ENCODE assay signal across 8 cellular contexts in genomic region chr6:116680880-116681672, GRCh38. TPM values are rescaled to one million over a fixed set of nuclear protein-coding genes. Genes with fewer than 3 reads are reported as not detected.
A peak's percentile ranks its signal among the peaks of the same experiment; 100 is the strongest.
DNase-seq lines count a peak whose midpoint lies in the region; ATAC-seq and TF ChIP-seq lines count a peak whose summit lies in the region.

TSS of gene KPNA5 (plus strand) at chr6:116681211. CDS start at chr6:116681335, 124 bp downstream.

- POLR2A ChIA-PET in GM10248 (lab: Yijun Ruan, JAX), result interaction anchor here (1.0 kb wide), 1 partner anchor 10 kb away, joined by 3 read pairs; no protein-coding TSS in a partner anchor
- POLR2A ChIA-PET in SK-N-SH (lab: Yijun Ruan, JAX), result interaction anchor here (0.9 to 1.3 kb wide), 3 partner anchors 13 to 82 kb away, joined by 3 read pairs; partner anchors contain the start of genes RSPH4A and ZUP1

- peaks cover 0 to 3% of the 10 kb centered on the region in 2 experiments for H3K36me3 ChIP-seq in SK-N-SH (replicated peaks in 1 of 2; ENCODE audit: control insufficient read depth in 1 of 2, insufficient read depth in 2 of 2, low read length in 1 of 2)
- no peaks in the 10 kb centered on the region for H3K36me3 ChIP-seq in thoracic aorta

- H3K27me3 ChIP-seq in SK-N-SH (ENCODE audit: insufficient read depth) (no peaks in the 10 kb centered on the region), thoracic aorta (replicated peaks; ENCODE audit: insufficient read depth) (no peaks in the 10 kb centered on the region)

- TF ChIP-seq EP300 in SK-N-SH (IDR thresholded peaks at IDR 0.05; ENCODE audit: borderline replicate concordance in 1 of 2, low read depth in 1 of 2, low read length in 1 of 2), result peak in 1 of 2 experiments; percentile 69; a peak in 1 of 4 replicates

- peaks cover 18% of the 10 kb centered on the region for H3F3A ChIP-seq in SK-N-SH (replicated peaks; ENCODE audit: insufficient read depth)

- peaks cover 43% of the 10 kb centered on the region for H3K79me2 ChIP-seq in SK-N-SH (ENCODE audit: insufficient read depth)

- no peak for TF ChIP-seq RAD21 in SK-N-SH (IDR thresholded peaks at IDR 0.05; ENCODE audit: low read length)

- peak within 1 kb of the TSS; percentile 88 for H3K4me2 ChIP-seq in SK-N-SH

- H3K27me3 Mint-ChIP-seq in glutamatergic neuron (ENCODE audit: unreplicated experiment), result peaks cover 5% of the 10 kb centered on the region
- H3K27me3 Mint-ChIP-seq in osteocyte (ENCODE audit: unreplicated experiment), result peaks cover 6% of the 10 kb centered on the region

- peak within 1 kb of the TSS; percentile 94 to 99 for H3K27ac Mint-ChIP-seq in activated naive CD4-positive, alpha-beta T cell treated with anti-CD3 and anti-CD28 coated beads, Interleukin-2, amount 50 U/mL, for 72 hours
- peak within 1 kb of the TSS; percentile 97 for H3K27ac Mint-ChIP-seq in glutamatergic neuron (ENCODE audit: unreplicated experiment)
- H3K27ac Mint-ChIP-seq in osteocyte (ENCODE audit: unreplicated experiment), result peak within 1 kb of the TSS; percentile 98

- H3K36me3 Mint-ChIP-seq in activated naive CD4-positive, alpha-beta T cell treated with anti-CD3 and anti-CD28 coated beads, Interleukin-2, amount 50 U/mL, for 72 hours, result peaks cover 15 to 30% of the 10 kb centered on the region in 2 donors
- H3K36me3 Mint-ChIP-seq in glutamatergic neuron (ENCODE audit: unreplicated experiment) (no peaks in the 10 kb centered on the region), osteocyte (ENCODE audit: unreplicated experiment) (peaks cover 6% of the 10 kb centered on the region)

- TF ChIP-seq CTCF in GM10248 (IDR thresholded peaks at IDR 0.05; ENCODE audit: control extremely low read depth, extremely low read depth, low read depth, missing control alignments) (no peak), SK-N-SH (IDR thresholded peaks at IDR 0.05) (no peak), glutamatergic neuron (IDR thresholded peaks at IDR 0.05; ENCODE audit: partially characterized antibody, unreplicated experiment) (no peak), osteocyte (IDR thresholded peaks at IDR 0.05) (no peak), thoracic aorta (IDR thresholded peaks at IDR 0.05) (no peak)

- H3K9me2 ChIP-seq in SK-N-SH, result no peaks in the 10 kb centered on the region

- H3K9me3 ChIP-seq in SK-N-SH (no peaks in the 10 kb centered on the region), thoracic aorta (no peaks in the 10 kb centered on the region)

- H4K20me1 ChIP-seq in SK-N-SH (ENCODE audit: insufficient read depth), result peaks cover under 1% of the 10 kb centered on the region; the same call in 1 of the 2 replicates

- H3K4me3 ChIP-seq in SK-N-SH (ENCODE audit: low read depth in 2 of 2, low read length in 1 of 2) (peak within 1 kb of the TSS; percentile 84 to 96), thoracic aorta (peak within 1 kb of the TSS; percentile 84)

- peak; percentile 96 for ATAC-seq in HG02610 (IDR thresholded peaks at IDR 0.05; ENCODE audit: unreplicated experiment)
- ATAC-seq in activated naive CD4-positive, alpha-beta T cell treated with anti-CD3 and anti-CD28 coated beads, Interleukin-2, amount 50 U/mL, for 72 hours, result peak; percentile 94 to 98
- peak; percentile 66 for ATAC-seq in thoracic aorta (ENCODE audit: insufficient number of reproducible peaks, low FRiP score, low read depth)

- H3K27ac ChIP-seq in SK-N-SH (ENCODE audit: low read depth in 2 of 2, low read length in 1 of 2), result peak within 1 kb of the TSS; percentile 93 to 97
- peak within 1 kb of the TSS; percentile 75 to 90 for H3K27ac ChIP-seq in thoracic aorta

- H3K4me1 ChIP-seq in SK-N-SH (ENCODE audit: control insufficient read depth in 1 of 2, insufficient read depth in 2 of 2, low read depth in 1 of 2, low read length in 1 of 2), result no peaks in the 10 kb centered on the region; a peak in 1 of 4 replicates
- H3K4me1 ChIP-seq in thoracic aorta (ENCODE audit: control insufficient read depth in 1 of 2, low read depth in 2 of 2), result peaks cover 6 to 10% of the 10 kb centered on the region in 2 donors

- H3K9ac ChIP-seq in SK-N-SH, result peak within 1 kb of the TSS; percentile 86

- peak; percentile 92 for DNase-seq in GM10248 (ENCODE audit: extremely low spot score)
- DNase-seq in NCI-H1092 (lab: John Stamatoyannopoulos, UW), result peak; percentile 86
- peak; percentile 93 for DNase-seq in SK-N-SH
- DNase-seq in activated naive CD4-positive, alpha-beta T cell treated with anti-CD3 and anti-CD28 coated beads, Interleukin-2, amount 50 U/mL, for 72 hours (ENCODE audit: low spot score in 2 of 2), result peak; percentile 84 to 87
- DNase-seq in glutamatergic neuron, result peak; percentile 93
- peak; percentile 97 for DNase-seq in osteocyte (ENCODE audit: extremely low spot score, unreplicated experiment)
- peak; percentile 54 for DNase-seq in thoracic aorta (ENCODE audit: low spot score)

- peaks cover 4% of the 10 kb centered on the region for H3K4me1 Mint-ChIP-seq in glutamatergic neuron (ENCODE audit: low read depth, unreplicated experiment)
- peaks cover 13% of the 10 kb centered on the region for H3K4me1 Mint-ChIP-seq in osteocyte (ENCODE audit: unreplicated experiment)

- WGBS in SK-N-SH (ENCODE audit: low lambda C conversion rate), result under 1% methylated on average over 23 of the region's 69 CpGs

- H3K4me3 Mint-ChIP-seq in glutamatergic neuron (ENCODE audit: unreplicated experiment), result peak within 1 kb of the TSS; percentile 98
- H3K4me3 Mint-ChIP-seq in osteocyte (ENCODE audit: unreplicated experiment), result peak within 1 kb of the TSS; percentile 96

- CTCF ChIA-PET in GM10248 (lab: Yijun Ruan, JAX), result interaction anchor here (1.2 to 2.5 kb wide), 4 partner anchors 8 to 463 kb away, joined by 3 to 9 read pairs (median 3); no protein-coding TSS in a partner anchor
- CTCF ChIA-PET in SK-N-SH (lab: Yijun Ruan, JAX), result no interaction called here

- H2AFZ ChIP-seq in SK-N-SH (ENCODE audit: low read depth), result peak within 1 kb of the TSS; percentile 99

- H3K9me3 Mint-ChIP-seq in activated naive CD4-positive, alpha-beta T cell treated with anti-CD3 and anti-CD28 coated beads, Interleukin-2, amount 50 U/mL, for 72 hours, result peaks cover 3 to 12% of the 10 kb centered on the region in 2 donors
- H3K9me3 Mint-ChIP-seq in glutamatergic neuron (ENCODE audit: unreplicated experiment) (peaks cover 11% of the 10 kb centered on the region), osteocyte (ENCODE audit: unreplicated experiment) (no peaks in the 10 kb centered on the region)

TF ChIP-seq in SK-N-SH, 30 proteins besides CTCF, POLR2A, EP300 and RAD21 (continues in another document):
- TF ChIP-seq TEAD4 (IDR thresholded peaks at IDR 0.05; ENCODE audit: borderline replicate concordance, insufficient read depth) (no peak), GATA2 (CRISPR knock-in tag; IDR thresholded peaks at IDR 0.05) (no peak), FOXM1 (IDR thresholded peaks at IDR 0.05; ENCODE audit: low read depth) (no peak), YY1 (IDR thresholded peaks at IDR 0.05; ENCODE audit: low read depth) (peak; percentile 96), SIN3A (IDR thresholded peaks at IDR 0.05; ENCODE audit: borderline replicate concordance, low read depth, low read length) (peak; percentile 76), USF2 (IDR thresholded peaks at IDR 0.05; ENCODE audit: borderline replicate concordance, low read depth, low read length) (no peak), FOXJ3 (CRISPR knock-in tag; IDR thresholded peaks at IDR 0.05) (no peak), PBX3 (IDR thresholded peaks at IDR 0.05) (peak; percentile 54; the same call in 1 of the 2 replicates), GABPA (IDR thresholded peaks at IDR 0.05; ENCODE audit: low read depth) (no peak), USF1 (IDR thresholded peaks at IDR 0.05; ENCODE audit: borderline replicate concordance, low read depth) (no peak), JUND (IDR thresholded peaks at IDR 0.05) (no peak), RCOR1 (IDR thresholded peaks at IDR 0.05; ENCODE audit: low read length) (0 out of 2 replicates have a peak, but pooled peaks have one; percentile 23), ELF1 (IDR thresholded peaks at IDR 0.05) (no peak), POLR2AphosphoS5 (IDR thresholded peaks at IDR 0.05; ENCODE audit: low read depth, low read length) (peak; percentile 99), TCF12 (IDR thresholded peaks at IDR 0.05) (peak; percentile 15; the same call in 1 of the 2 replicates), NRF1 (IDR thresholded peaks at IDR 0.05; ENCODE audit: low read depth, low read length) (peak; percentile 50; the same call in 1 of the 2 replicates), NFIC (IDR thresholded peaks at IDR 0.05; ENCODE audit: borderline replicate concordance) (no peak)

RNA-seq across cellular contexts. Expression of gene KPNA5, which starts in this region (rescaled TPM):
- 1.9 and 2.3 TPM in 2 replicates for polyA plus RNA-seq in SK-N-SH (2012; rRNA removed)
- polyA plus RNA-seq in SK-N-SH (2012; cell fraction: cytosol; rRNA removed), result 2.8 and 2.9 TPM in 2 replicates
- 1.6 and 3.8 TPM in 2 replicates for polyA plus RNA-seq in SK-N-SH (2012; cell fraction: nucleus; rRNA removed)
- 1 to 10 TPM; 7.8 to 8.7 TPM for total RNA-seq in activated naive CD4-positive, alpha-beta T cell treated with anti-CD3 and anti-CD28 coated beads, Interleukin-2, amount 50 U/mL, for 72 hours
- total RNA-seq in glutamatergic neuron (ENCODE audit: unreplicated experiment), result 21.9 TPM
- 9.6 and 10.4 TPM in 2 replicates for total RNA-seq in osteocyte
- total RNA-seq in thoracic aorta, result 1 to 10 TPM; 6.0 to 9.7 TPM

Comparison
In these comparisons a context has a peak if more than half of its experiments do, and no peak if none do; other contexts are left out.
1. Peak in every context shown above with its lines: DNase-seq, ATAC-seq, H3K4me3 ChIP-seq and H3K27ac ChIP-seq.